Comparison of ENCODE assay signal across 1 cellular context in genomic region chr2:219279916-219280516, GRCh38.
TF ChIP-seq lines count a peak whose summit lies in the region.

No MANE protein-coding gene starts in this region.

TF ChIP-seq in K562, 482 proteins besides CTCF, POLR2A, EP300 and RAD21 (continues in another document):
- TF ChIP-seq SIRT6 (IDR thresholded peaks at IDR 0.05; ENCODE audit: low read depth, low read length): no peak
- TF ChIP-seq ZBTB40 (IDR thresholded peaks at IDR 0.05): peak; percentile 50; the same call in 1 of the 2 replicates
- no peak for TF ChIP-seq ZBTB40 (CRISPR knock-in tag; IDR thresholded peaks at IDR 0.05)
- no peak for TF ChIP-seq RHOXF2B (CRISPR knock-in tag; conservative IDR thresholded peaks at IDR 0.05)
- TF ChIP-seq LCOR (CRISPR knock-in tag; IDR thresholded peaks at IDR 0.05): peak; percentile 47; the same call in 1 of the 2 replicates
- peak; percentile 28; the same call in 1 of the 2 replicates for TF ChIP-seq MGA (IDR thresholded peaks at IDR 0.05)
- no peak for TF ChIP-seq HOXB6 (CRISPR knock-in tag; IDR thresholded peaks at IDR 0.05; ENCODE audit: borderline replicate concordance)
- TF ChIP-seq FOXK2 (conservative IDR thresholded peaks at IDR 0.05 in 1 of 2, IDR thresholded peaks at IDR 0.05 in 1 of 2; ENCODE audit: low read depth in 2 of 2): 0 out of 4 replicates have a peak, but pooled peaks of 1 of the 2 experiments have one; percentile 23
- no peak for TF ChIP-seq ATF1 (CRISPR knock-in tag; IDR thresholded peaks at IDR 0.05)
- peak; percentile 64 for TF ChIP-seq ATF1 (tag; IDR thresholded peaks at IDR 0.05)
- peak; percentile 3; the same call in 1 of the 2 replicates for TF ChIP-seq DEAF1 (CRISPR knock-in tag; IDR thresholded peaks at IDR 0.05)
- no peak for TF ChIP-seq NR2C2 (CRISPR knock-in tag; IDR thresholded peaks at IDR 0.05)
- TF ChIP-seq NR2C2 (tag; IDR thresholded peaks at IDR 0.05): peak; percentile 50; the same call in 1 of the 2 replicates
- 0 out of 2 replicates have a peak, but pooled peaks have one; percentile 57 for TF ChIP-seq NFRKB (IDR thresholded peaks at IDR 0.05; ENCODE audit: low read depth)
- TF ChIP-seq TOE1 (IDR thresholded peaks at IDR 0.05; ENCODE audit: borderline replicate concordance): 0 out of 2 replicates have a peak, but pooled peaks have one; percentile 7
- TF ChIP-seq TOE1 (CRISPR knock-in tag; IDR thresholded peaks at IDR 0.05; ENCODE audit: borderline replicate concordance, low read depth): no peak
- TF ChIP-seq HINFP (tag; conservative IDR thresholded peaks at IDR 0.05; ENCODE audit: low read depth): 0 out of 2 replicates have a peak, but pooled peaks have one; percentile 1
- no peak for TF ChIP-seq CHD1 (IDR thresholded peaks at IDR 0.05; ENCODE audit: low read length)
- TF ChIP-seq MTA1 (IDR thresholded peaks at IDR 0.05; ENCODE audit: borderline replicate concordance): peak; percentile 83; the same call in 1 of the 2 replicates
- no peak for TF ChIP-seq TEAD4 (IDR thresholded peaks at IDR 0.05; ENCODE audit: low read length)
- TF ChIP-seq TEAD4 (CRISPR knock-in tag; IDR thresholded peaks at IDR 0.05; ENCODE audit: borderline replicate concordance): no peak
- TF ChIP-seq ZNF764 (CRISPR knock-in tag; IDR thresholded peaks at IDR 0.05; ENCODE audit: low read depth): no peak
- peak; percentile 65 for TF ChIP-seq PKNOX1 (IDR thresholded peaks at IDR 0.05)
- no peak for TF ChIP-seq LARP7 (IDR thresholded peaks at IDR 0.05)
- TF ChIP-seq KAT7 (CRISPR knock-in tag; IDR thresholded peaks at IDR 0.05; ENCODE audit: borderline replicate concordance): 0 out of 2 replicates have a peak, but pooled peaks have one; percentile 52
- TF ChIP-seq THAP7 (CRISPR knock-in tag; IDR thresholded peaks at IDR 0.05): no peak
- no peak for TF ChIP-seq HNRNPLL (IDR thresholded peaks at IDR 0.05; ENCODE audit: low read depth, low read length, poor library complexity, severe bottlenecking)
